In genomic region chr21:15761508-15762100, GRCh38 we compare ENCODE assay signal across 26 cellular contexts. TPM values are rescaled to one million over a fixed set of nuclear protein-coding genes. Genes with fewer than 3 reads are reported as not detected.
DNase-seq lines count a peak whose midpoint lies in the region; ATAC-seq, FAIRE-seq and TF ChIP-seq lines count a peak whose summit lies in the region.
"Had no signal": no experiment of that assay in that cellular context is flagged by ENCODE, and none has a peak within 500 bp of the region (broad histone marks: within the 10 kb centered on the region; RNA-seq: fewer than 3 reads in every experiment).

No MANE protein-coding gene starts in this region.

- in situ Hi-C loops in KBM-7 (cut with MboI; ENCODE audit: low pct_unique_long_range_greater_than_20kb, low sequenced_read_pairs): no loop called here

- no peak overlapping the region for H3K27ac ChIP-seq in CD4-positive, CD25-positive, alpha-beta regulatory T cell (ENCODE audit: insufficient read depth, low read length, poor library complexity, severe bottlenecking)
- H3K27ac ChIP-seq in HEK293 (ENCODE audit: extremely low read depth, low read depth, low read length) (no peak overlapping the region), lung (ENCODE audit: low read depth in 1 of 2, low read length in 1 of 2) (no peak overlapping the region)
- H3K27ac ChIP-seq: BLaER1 treated with 17β-estradiol and CSF1 and Interleukin-3, amounts not matched to agents 10 nM and 100 nM; esophagus muscularis mucosa; ovary had no signal

- CTCF ChIA-PET in HEK293 (lab: Yijun Ruan, JAX): no interaction called here

- peaks cover 0 to 16% (median 1%) of the 10 kb centered on the region in 7 donors for H3K9me3 Mint-ChIP-seq in CD4-positive, CD25-positive, alpha-beta regulatory T cell

- peaks cover 5% of the 10 kb centered on the region for H3K4me1 ChIP-seq in CD4-positive, CD25-positive, alpha-beta regulatory T cell (ENCODE audit: control insufficient read depth, insufficient read depth, low read length, poor library complexity, severe bottlenecking)
- H3K4me1 ChIP-seq in HEK293 (ENCODE audit: control insufficient read depth, insufficient read depth, low read length) (peaks cover 11% of the 10 kb centered on the region), lung (ENCODE audit: control insufficient read depth in 2 of 2, insufficient read depth in 2 of 2, low read length in 2 of 2) (peaks cover 6 to 20% of the 10 kb centered on the region in 2 donors)

- POLR2A ChIA-PET in HEK293 (lab: Yijun Ruan, JAX): no interaction called here

- peak; percentile 85 for FAIRE-seq in colon (lab: Jason Lieb, UNC)
- FAIRE-seq: frontal cortex, keratinocyte, urothelium cell line had no signal

- H3K4me3 ChIP-seq in CD4-positive, CD25-positive, alpha-beta regulatory T cell (ENCODE audit: low read depth, low read length): no peak overlapping the region
- H3K4me3 ChIP-seq in HEK293 (ENCODE audit: low read depth, low read length): no peak overlapping the region
- no peak overlapping the region for H3K4me3 ChIP-seq in lung
- H3K4me3 ChIP-seq: BLaER1 treated with 17β-estradiol and CSF1 and Interleukin-3, amounts not matched to agents 10 nM and 100 nM; esophagus muscularis mucosa; GM12878; MG63; ovary had no signal

- H3K27me3 ChIP-seq in CD4-positive, CD25-positive, alpha-beta regulatory T cell (ENCODE audit: control insufficient read depth, insufficient read depth, low read length): no peaks in the 10 kb centered on the region
- H3K27me3 ChIP-seq in lung (ENCODE audit: control insufficient read depth, insufficient read depth): no peaks in the 10 kb centered on the region
- H3K27me3 ChIP-seq: BLaER1 treated with 17β-estradiol and CSF1 and Interleukin-3, amounts not matched to agents 10 nM and 100 nM; esophagus muscularis mucosa; MG63; ovary had no signal

- H3K27me3 Mint-ChIP-seq in CD4-positive, CD25-positive, alpha-beta regulatory T cell: no peaks in the 10 kb centered on the region
- H3K27me3 Mint-ChIP-seq: activated naive CD8-positive, alpha-beta T cell treated with anti-CD3 and anti-CD28 coated beads, Interleukin-2, amount 50 U/mL, for 24 hours had no signal

- peaks cover 25% of the 10 kb centered on the region for H3K36me3 ChIP-seq in CD4-positive, CD25-positive, alpha-beta regulatory T cell (ENCODE audit: control insufficient read depth, insufficient read depth, low read length)
- no peaks in the 10 kb centered on the region for H3K36me3 ChIP-seq in HEK293 (ENCODE audit: control insufficient read depth in 2 of 2, insufficient read depth in 1 of 2, low read length in 2 of 2)
- no peaks in the 10 kb centered on the region for H3K36me3 ChIP-seq in lung (ENCODE audit: control insufficient read depth in 2 of 2, insufficient read depth in 2 of 2, low read length in 2 of 2)
- H3K36me3 ChIP-seq: esophagus muscularis mucosa, ovary had no signal

- no peak for DNase-seq in CD4-positive, CD25-positive, alpha-beta regulatory T cell
- peak; percentile 35 for DNase-seq in lung (ENCODE audit: low spot score)
- DNase-seq in KBM-7: no peak
- no peak for DNase-seq in superior temporal gyrus (ENCODE audit: extremely low spot score)
- no peak for DNase-seq in H4 (ENCODE audit: low spot score)
- DNase-seq: activated CD8-positive, alpha-beta memory T cell treated with anti-CD3 and anti-CD28 coated beads, Interleukin-2, amount 50 U/mL, for 48 hours; activated naive CD8-positive, alpha-beta T cell treated with anti-CD3 and anti-CD28 coated beads, Interleukin-2, amount 50 U/mL, for 24 hours; hypothalamus; mesenchymal stem cell; MG63; NCI-H1417; NCI-H524; ovary; right cardiac atrium; T-helper 9 cell had no signal

- WGBS in lung, 2 donors: 56 to 72% methylated on average over 7 of the region's 7 CpGs

- H3K27ac Mint-ChIP-seq in CD4-positive, CD25-positive, alpha-beta regulatory T cell: peak overlapping the region in 2 of 3 donors; percentile 5 to 27
- H3K27ac Mint-ChIP-seq: activated naive CD8-positive, alpha-beta T cell treated with anti-CD3 and anti-CD28 coated beads, Interleukin-2, amount 50 U/mL, for 24 hours had no signal

- TF ChIP-seq CTCF in HEK293 (tag by site-specific recombination; IDR thresholded peaks at IDR 0.05): no peak
- TF ChIP-seq CTCF in lung (IDR thresholded peaks at IDR 0.05; ENCODE audit: control extremely low read depth, extremely low read depth): no peak

- H3K4me1 Mint-ChIP-seq in CD4-positive, CD25-positive, alpha-beta regulatory T cell: peaks cover 44 to 73% (median 56%) of the 10 kb centered on the region in 4 donors

- ATAC-seq in CD4-positive, CD25-positive, alpha-beta regulatory T cell (ENCODE audit: low read depth in 2 of 2): no peak
- no peak for ATAC-seq in lung (ENCODE audit: insufficient read depth, low FRiP score)
- ATAC-seq in GM18519 (IDR thresholded peaks at IDR 0.05; ENCODE audit: low FRiP score, unreplicated experiment): no peak
- ATAC-seq: activated naive CD8-positive, alpha-beta T cell treated with anti-CD3 and anti-CD28 coated beads, Interleukin-2, amount 50 U/mL, for 24 hours; GM12878; right cardiac atrium; SK-N-SH treated with all-trans-retinoic acid at 6 μM for 48 hours had no signal

- peaks cover 30% of the 10 kb centered on the region for H3K36me3 Mint-ChIP-seq in CD4-positive, CD25-positive, alpha-beta regulatory T cell

- H3K4me3 Mint-ChIP-seq in CD4-positive, CD25-positive, alpha-beta regulatory T cell: no peak overlapping the region
- H3K4me3 Mint-ChIP-seq: activated naive CD8-positive, alpha-beta T cell treated with anti-CD3 and anti-CD28 coated beads, Interleukin-2, amount 50 U/mL, for 24 hours; nephron had no signal

- no peaks in the 10 kb centered on the region for H3K9me3 ChIP-seq in CD4-positive, CD25-positive, alpha-beta regulatory T cell (ENCODE audit: control insufficient read depth in 2 of 2, low read length in 2 of 2)
- H3K9me3 ChIP-seq in HEK293 (ENCODE audit: control insufficient read depth, insufficient read depth, low read depth, low read length) (no peaks in the 10 kb centered on the region), lung (ENCODE audit: control insufficient read depth in 2 of 2, insufficient read depth in 1 of 2, low read length in 1 of 2) (no peaks in the 10 kb centered on the region)
- H3K9me3 ChIP-seq: esophagus muscularis mucosa, ovary had no signal

TF ChIP-seq in HEK293, 187 proteins besides CTCF, POLR2A, EP300 and RAD21:
- TF ChIP-seq ZFHX2 (tag by site-specific recombination; conservative IDR thresholded peaks at IDR 0.05) (no peak), EGR2 (tag by site-specific recombination; IDR thresholded peaks at IDR 0.05; ENCODE audit: low read depth) (no peak), PRDM1 (tag by site-specific recombination; IDR thresholded peaks at IDR 0.05) (0 out of 2 replicates have a peak, but pooled peaks have one; percentile 4), FEZF1 (tag by site-specific recombination; IDR thresholded peaks at IDR 0.05) (peak; percentile 23; the same call in 1 of the 2 replicates)

RNA-seq across cellular contexts. Expression of gene USP25, which starts 31.8 kb away (rescaled TPM):
- total RNA-seq in CD4-positive, CD25-positive, alpha-beta regulatory T cell: 64.6 TPM
- polyA plus RNA-seq in CD4-positive, CD25-positive, alpha-beta regulatory T cell: 10 to 100 TPM in 2 of 4 donors, 1 to 10 TPM in 2; 6.6 to 12.9 (median 9.6) TPM
- 100 to 1,000 TPM in 1 of 2 donors, 10 to 100 TPM in 1; 47.2 to 148 TPM for total RNA-seq in lung
- 10 to 100 TPM; 14.6 to 17.0 TPM for polyA plus RNA-seq in lung
- 19.0 and 19.1 TPM in 2 replicates for total RNA-seq in H4 (2014; rRNA removed; shearing (Covaris generic))
